ENCODE assay signal across 15 cellular contexts in genomic region chr12:129613311-129613710, GRCh38.
DNase-seq lines count a peak whose midpoint lies in the region; ATAC-seq and TF ChIP-seq lines count a peak whose summit lies in the region.
"Had no signal": no experiment of that assay in that cellular context is flagged by ENCODE, and none has a peak within 500 bp of the region (broad histone marks: within the 10 kb centered on the region; RNA-seq: fewer than 3 reads in every experiment).

No MANE protein-coding gene starts in this region.

- H3K4me1 Mint-ChIP-seq in neural crest cell: peaks cover 45% of the 10 kb centered on the region

- H3K27me3 Mint-ChIP-seq in neural crest cell (ENCODE audit: low read depth): no peaks in the 10 kb centered on the region
- H3K27me3 Mint-ChIP-seq: CD4-positive, alpha-beta T cell had no signal

- peak overlapping the region; percentile 79 for H3K27ac Mint-ChIP-seq in neural crest cell (ENCODE audit: unreplicated experiment)
- H3K27ac Mint-ChIP-seq: CD4-positive, alpha-beta T cell had no signal

- peaks cover 7% of the 10 kb centered on the region for H3K9me3 Mint-ChIP-seq in neural crest cell

- ATAC-seq in GM19397 (IDR thresholded peaks at IDR 0.05; ENCODE audit: unreplicated experiment): no peak

- intact Hi-C loops in posterior vena cava (cut with DNase I): no loop called here

- H3K4me3 Mint-ChIP-seq in neural crest cell: peak overlapping the region; percentile 8
- H3K4me3 Mint-ChIP-seq: CD4-positive, alpha-beta T cell had no signal

- DNase-seq in NCI-H187 treated with DMSO at 0.1 percent for 48 hours (lab: John Stamatoyannopoulos, UW): peak; percentile 23
- DNase-seq in SK-N-DZ (ENCODE audit: low spot score): peak; percentile 87
- DNase-seq in neural crest cell (ENCODE audit: low read depth, low spot score): no peak
- no peak for DNase-seq in globus pallidus (ENCODE audit: low spot score)
- DNase-seq in dermis blood vessel endothelial cell: no peak
- no peak for DNase-seq in posterior vena cava (ENCODE audit: low spot score)
- DNase-seq: ACHN; Calu3; CD4-positive, alpha-beta T cell; DMS79 treated with DMSO at 0.1 percent for 48 hours; EL; GM23248; IMR-90; KBM-7 had no signal

- TF ChIP-seq CTCF in neural crest cell (conservative IDR thresholded peaks at IDR 0.05): no peak

- no peaks in the 10 kb centered on the region for H3K36me3 Mint-ChIP-seq in neural crest cell (ENCODE audit: low read depth)

Comparison
In these comparisons a context has a peak if more than half of its experiments do, and no peak if none do; other contexts are left out.
1. DNase-seq: peak in NCI-H187 treated with DMSO at 0.1 percent for 48 hours (single experiment) and SK-N-DZ (single experiment); none in neural crest cell (single experiment), globus pallidus (single experiment), dermis blood vessel endothelial cell (single experiment) and posterior vena cava (single experiment).